ENCODE assay signal across 15 cellular contexts in genomic region chr12:104282109-104282508, GRCh38. TPM values are rescaled to one million over a fixed set of nuclear protein-coding genes. Genes with fewer than 3 reads are reported as not detected.
DNase-seq lines count a peak whose midpoint lies in the region; ATAC-seq, FAIRE-seq and TF ChIP-seq lines count a peak whose summit lies in the region.
"Had no signal": no experiment of that assay in that cellular context is flagged by ENCODE, and none has a peak within 500 bp of the region (broad histone marks: within the 10 kb centered on the region; RNA-seq: fewer than 3 reads in every experiment).

No MANE protein-coding gene starts in this region.

- H3K36me3 ChIP-seq in HCT116 (ENCODE audit: control insufficient read depth in 1 of 2, insufficient read depth in 2 of 2, low read length in 2 of 2) (no peaks in the 10 kb centered on the region), SK-N-SH (replicated peaks in 1 of 2; ENCODE audit: control insufficient read depth in 1 of 2, insufficient read depth in 2 of 2, low read length in 1 of 2) (no peaks in the 10 kb centered on the region), H1 (ENCODE audit: control insufficient read depth in 2 of 4, insufficient read depth in 4 of 4, low read length in 3 of 4) (no peaks in the 10 kb centered on the region), skeletal muscle satellite cell (ENCODE audit: insufficient read depth, low read length) (no peaks in the 10 kb centered on the region)
- H3K36me3 ChIP-seq: heart left ventricle, ovary, uterus had no signal

- peak overlapping the region; percentile 71 for H3K4me2 ChIP-seq in HCT116 (ENCODE audit: low read length)
- no peak overlapping the region for H3K4me2 ChIP-seq in SK-N-SH
- H3K4me2 ChIP-seq in H1 (ENCODE audit: insufficient read depth in 1 of 2, low read depth in 2 of 2, low read length in 2 of 2) = no peak overlapping the region
- no peak overlapping the region for H3K4me2 ChIP-seq in skeletal muscle satellite cell (ENCODE audit: low read length)

- no peak overlapping the region for H3K23ac ChIP-seq in H1 (ENCODE audit: insufficient read length)

- no peak overlapping the region for H2BK120ac ChIP-seq in H1 (replicated peaks; ENCODE audit: low read depth, low read length)

- H2AFZ ChIP-seq in HCT116 (ENCODE audit: low read depth, low read length, poor library complexity, severe bottlenecking) (peak overlapping the region; percentile 44), SK-N-SH (ENCODE audit: low read depth) (no peak overlapping the region), H1 (ENCODE audit: low read length) (0 out of 2 replicates have a peak overlapping the region, but pooled peaks have one; percentile 34)

- H2AK5ac ChIP-seq in H1 (ENCODE audit: low read depth, low read length) = no peak overlapping the region

- H3K4me3 ChIP-seq in HCT116 (replicated peaks in 1 of 2; ENCODE audit: low read depth in 1 of 2, low read length in 2 of 2) (no peak overlapping the region), SK-N-SH (ENCODE audit: low read depth in 2 of 2, low read length in 1 of 2) (no peak overlapping the region), H1 (ENCODE audit: extremely low read depth in 1 of 4, insufficient read depth in 2 of 4, low read depth in 3 of 4, low read length in 4 of 4) (no peak overlapping the region), skeletal muscle satellite cell (ENCODE audit: low read length) (no peak overlapping the region)
- H3K4me3 ChIP-seq: heart left ventricle, ovary, uterus had no signal

- RAD21 ChIA-PET in HCT116 (lab: Charles Lee; ENCODE audit: low non-redundant PET in 1 of 2, low total read pairs in 2 of 2, uncharacterized antibody in 2 of 2, unreplicated experiment in 2 of 2) = no interaction called here

- TF ChIP-seq RAD21 in HCT116 (IDR thresholded peaks at IDR 0.05; ENCODE audit: low read depth) = no peak
- no peak for TF ChIP-seq RAD21 in SK-N-SH (IDR thresholded peaks at IDR 0.05; ENCODE audit: low read length)
- TF ChIP-seq RAD21 in H1 (IDR thresholded peaks at IDR 0.05 in 1 of 2, conservative IDR thresholded peaks at IDR 0.05 in 1 of 2; ENCODE audit: low read depth in 2 of 2, low read length in 2 of 2) = no peak

- H3K56ac ChIP-seq in H1 (replicated peaks; ENCODE audit: insufficient read length, low read depth, low read length) = no peak overlapping the region

- CTCF ChIA-PET in HCT116 (lab: Charles Lee) (no interaction called here), SK-N-SH (lab: Yijun Ruan, JAX) (no interaction called here), H1 (lab: Charles Lee; ENCODE audit: partially characterized antibody) (no interaction called here)

- TF ChIP-seq CTCF in HCT116 (IDR thresholded peaks at IDR 0.05 in 2 of 3, conservative IDR thresholded peaks at IDR 0.05 in 1 of 3; ENCODE audit: borderline replicate concordance in 1 of 3, insufficient read depth in 1 of 3, low read depth in 2 of 3, low read length in 2 of 3) = no peak
- no peak for TF ChIP-seq CTCF in SK-N-SH (IDR thresholded peaks at IDR 0.05)
- TF ChIP-seq CTCF in H1 (IDR thresholded peaks at IDR 0.05; ENCODE audit: control extremely low read depth in 1 of 3, insufficient read depth in 1 of 3, low read depth in 1 of 3, low read length in 3 of 3) = no peak

- H3K9me3 ChIP-seq in HCT116 (ENCODE audit: control insufficient read depth in 1 of 2, insufficient read depth in 1 of 2, low read depth in 1 of 2, low read length in 2 of 2) = no peaks in the 10 kb centered on the region
- no peaks in the 10 kb centered on the region for H3K9me3 ChIP-seq in SK-N-SH
- H3K9me3 ChIP-seq in H1 (ENCODE audit: insufficient read depth in 2 of 2, low read depth in 1 of 2, low read length in 1 of 2) = no peaks in the 10 kb centered on the region
- H3K9me3 ChIP-seq in skeletal muscle satellite cell (replicated peaks; ENCODE audit: low read length) = no peaks in the 10 kb centered on the region
- H3K9me3 ChIP-seq: heart left ventricle, ovary, uterus had no signal

- DNase-seq in HCT116 (ENCODE audit: low read depth, low spot score) = no peak
- DNase-seq in SK-N-SH = no peak
- no peak for DNase-seq in H1 (ENCODE audit: low read depth in 1 of 2, low spot score in 2 of 2)
- DNase-seq in KG1 (lab: John Stamatoyannopoulos, UW) = no peak
- no peak for DNase-seq in caudate nucleus (lab: John Stamatoyannopoulos, UW)
- DNase-seq: activated T-cell treated with anti-CD3 and anti-CD28 coated beads for 4 hours; heart left ventricle; NCI-H1417; ovary; stimulated activated CD4-positive, alpha-beta T cell treated with anti-CD3 and anti-CD28 coated beads, Interleukin-4, amount 100 ng/mL, for 1 hour; uterus had no signal

- no peak overlapping the region for H4K91ac ChIP-seq in H1 (replicated peaks; ENCODE audit: insufficient read length, low read length)

- H3K4me1 ChIP-seq in HCT116 (ENCODE audit: control insufficient read depth in 1 of 2, insufficient read depth in 2 of 2, low read length in 2 of 2) (peaks cover 57 to 88% of the 10 kb centered on the region in 2 experiments), SK-N-SH (ENCODE audit: control insufficient read depth in 1 of 2, insufficient read depth in 2 of 2, low read depth in 1 of 2, low read length in 1 of 2) (peaks cover 9 to 24% of the 10 kb centered on the region in 2 experiments; a peak in 3 of 4 replicates), H1 (replicated peaks in 1 of 4; ENCODE audit: control insufficient read depth in 3 of 4, insufficient read depth in 4 of 4, low read length in 3 of 4) (peaks cover 0 to 10% (median 4%) of the 10 kb centered on the region in 4 experiments; a peak in 6 of 7 replicates), skeletal muscle satellite cell (ENCODE audit: control insufficient read depth, insufficient read depth, low read length) (peaks cover 50% of the 10 kb centered on the region)

- no TSS peak for BruUV-seq in HCT116 (replicated peaks; lab: Mats Ljungman, UMichigan)

- no peak for ATAC-seq in HCT116
- no peak for ATAC-seq in HG02798 (IDR thresholded peaks at IDR 0.05; ENCODE audit: poor library complexity, unreplicated experiment)
- ATAC-seq in HG03565 (IDR thresholded peaks at IDR 0.05; ENCODE audit: unreplicated experiment) = no peak
- ATAC-seq: heart left ventricle had no signal

- peaks cover 44% of the 10 kb centered on the region for H3F3A ChIP-seq in SK-N-SH (replicated peaks; ENCODE audit: insufficient read depth)

- no peak overlapping the region for H3K14ac ChIP-seq in H1 (ENCODE audit: insufficient read length)

- no peak overlapping the region for H3K4ac ChIP-seq in H1 (replicated peaks; ENCODE audit: insufficient read length, low read depth, low read length)

- H3K9me2 ChIP-seq in HCT116 (ENCODE audit: insufficient read depth) (no peaks in the 10 kb centered on the region), SK-N-SH (no peaks in the 10 kb centered on the region)

- POLR2A ChIA-PET in HCT116 (lab: Charles Lee) (interaction anchor here (0.6 kb wide), 1 partner anchor 58 kb away, joined by 3 read pairs; no protein-coding TSS in a partner anchor), SK-N-SH (lab: Yijun Ruan, JAX) (no interaction called here), H1 (lab: Charles Lee; ENCODE audit: partially characterized antibody) (no interaction called here)

- H3K79me2 ChIP-seq in HCT116 (ENCODE audit: insufficient read depth, low read length) (peaks cover 4% of the 10 kb centered on the region), SK-N-SH (ENCODE audit: insufficient read depth) (peaks cover 5% of the 10 kb centered on the region), H1 (ENCODE audit: control insufficient read depth in 1 of 2, insufficient read depth in 2 of 2, low read length in 2 of 2) (peaks cover 0 to 1% of the 10 kb centered on the region in 2 experiments; a peak in 1 of 4 replicates)

- H2BK20ac ChIP-seq in H1 (ENCODE audit: low read length) = no peak overlapping the region

- H4K20me1 ChIP-seq in HCT116 (ENCODE audit: insufficient read depth) (no peaks in the 10 kb centered on the region), SK-N-SH (ENCODE audit: insufficient read depth) (no peaks in the 10 kb centered on the region), H1 (replicated peaks in 1 of 2; ENCODE audit: control insufficient read depth in 1 of 2, insufficient read depth in 2 of 2, low read length in 2 of 2) (no peaks in the 10 kb centered on the region)

- TF ChIP-seq POLR2A in HCT116 (IDR thresholded peaks at IDR 0.05; ENCODE audit: borderline replicate concordance, extremely low read depth, insufficient read depth, insufficient read length) = no peak
- TF ChIP-seq POLR2A in H1 (IDR thresholded peaks at IDR 0.05; ENCODE audit: control extremely low read depth in 1 of 2, low read depth in 2 of 2, low read length in 2 of 2) = no peak

- intact Hi-C loops in HCT116 (cut with micrococcal nuclease) = no loop called here

- no peak overlapping the region for H4K8ac ChIP-seq in H1 (ENCODE audit: extremely low read depth, insufficient read depth, low read length)

- H4K5ac ChIP-seq in H1 (ENCODE audit: insufficient read length, low read depth, low read length) = no peak overlapping the region

- no peaks in the 10 kb centered on the region for H3K79me1 ChIP-seq in H1 (ENCODE audit: low read depth, low read length)

- TF ChIP-seq EP300 in SK-N-SH (IDR thresholded peaks at IDR 0.05; ENCODE audit: borderline replicate concordance in 1 of 2, low read depth in 1 of 2, low read length in 1 of 2) (no peak), H1 (IDR thresholded peaks at IDR 0.05; ENCODE audit: borderline replicate concordance in 1 of 2, low read depth in 2 of 2, low read length in 2 of 2) (no peak)

- H3K23me2 ChIP-seq in H1 (ENCODE audit: low read depth, low read length) = no peaks in the 10 kb centered on the region

- H3K27ac ChIP-seq in HCT116 (ENCODE audit: low read depth, low read length) = no peak overlapping the region
- H3K27ac ChIP-seq in SK-N-SH (ENCODE audit: low read depth in 2 of 2, low read length in 1 of 2) = peak overlapping the region in 1 of 2 experiments; percentile 89; a peak in 2 of 4 replicates
- no peak overlapping the region for H3K27ac ChIP-seq in H1 (ENCODE audit: low read depth, low read length)
- no peak overlapping the region for H3K27ac ChIP-seq in caudate nucleus (ENCODE audit: low read depth, low read length)
- H3K27ac ChIP-seq: heart left ventricle, ovary, uterus had no signal

- H2BK12ac ChIP-seq in H1 (ENCODE audit: low read depth, low read length) = no peak overlapping the region

- H3K27me3 ChIP-seq in HCT116 (ENCODE audit: insufficient read depth, low read length) (no peaks in the 10 kb centered on the region), SK-N-SH (ENCODE audit: insufficient read depth) (no peaks in the 10 kb centered on the region), H1 (replicated peaks in 1 of 4; ENCODE audit: control insufficient read depth in 3 of 4, extremely low read depth in 1 of 4, insufficient read depth in 3 of 4, low read length in 3 of 4) (no peaks in the 10 kb centered on the region), skeletal muscle satellite cell (ENCODE audit: control insufficient read depth, insufficient read depth, low read length) (no peaks in the 10 kb centered on the region)
- H3K27me3 ChIP-seq: heart left ventricle, ovary, uterus had no signal

- FAIRE-seq in H1 (lab: Jason Lieb, UNC) = no peak
- FAIRE-seq: islet of Langerhans had no signal

- peak overlapping the region; percentile 39 for H3K9ac ChIP-seq in HCT116 (ENCODE audit: low read length)
- H3K9ac ChIP-seq in SK-N-SH = no peak overlapping the region
- H3K9ac ChIP-seq in H1 (replicated peaks in 1 of 4; ENCODE audit: extremely low read depth in 1 of 4, low read depth in 3 of 4, low read length in 3 of 4) = no peak overlapping the region
- peak overlapping the region; percentile 1 for H3K9ac ChIP-seq in skeletal muscle satellite cell (ENCODE audit: low read depth, low read length)

- H2BK5ac ChIP-seq in H1 (ENCODE audit: low read depth, low read length) = no peak overlapping the region

- H3K18ac ChIP-seq in H1 (ENCODE audit: extremely low read depth, low read length) = no peak overlapping the region

- H2BK15ac ChIP-seq in H1 (ENCODE audit: low read length) = no peak overlapping the region

RNA-seq across cellular contexts. Expression of gene EID3, which starts 21.4 kb away (rescaled TPM):
- 3.0 TPM for total RNA-seq in HCT116 (2021; ENCODE audit: unreplicated experiment)
- polyA plus RNA-seq in HCT116 (2012) = 0.49 and 1.3 TPM in 2 replicates
- 0.75 and 0.92 TPM in 2 replicates for polyA plus RNA-seq in SK-N-SH (2012; rRNA removed)
- 0.33 and 0.43 TPM in 2 replicates for polyA plus RNA-seq in SK-N-SH (2012; cell fraction: cytosol; rRNA removed)
- polyA plus RNA-seq in SK-N-SH (2012; cell fraction: nucleus; rRNA removed) = 3.8 and 4.5 TPM in 2 replicates
- total RNA-seq in H1 (2021; fragmentation: NEBNext Ultra II Directional; extraction: Animal tissue kit (Norgen Biotek cat#: 25700)) = 2.2 and 2.8 TPM in 2 replicates
- 1.0 and 1.2 TPM in 2 replicates for polyA plus RNA-seq in H1 (2011; rRNA removed)
- 2.6 TPM for polyA plus RNA-seq in H1 (2011; cell fraction: cytosol; rRNA removed)
- 1.2 TPM for polyA plus RNA-seq in H1 (2011; cell fraction: nucleus; rRNA removed)
- polyA plus RNA-seq in H1 (2012, experiment 1 of 2) = 1.8 to 2.6 TPM (median 1.9 TPM) in 4 replicates
- polyA plus RNA-seq in H1 (2012, experiment 2 of 2) = 0.34 TPM
- polyA plus RNA-seq in H1 (2013, experiment 1 of 2) = 1.0 TPM
- polyA plus RNA-seq in H1 (2013, experiment 2 of 2) = 1.1 TPM
- polyA minus RNA-seq in H1 (2011; rRNA and poly(A)+ RNA removed) = 1.8 and 2.5 TPM in 2 replicates
- 2.3 TPM for polyA minus RNA-seq in H1 (2011; cell fraction: cytosol; rRNA and poly(A)+ RNA removed)
- polyA minus RNA-seq in H1 (2011; cell fraction: nucleus; rRNA and poly(A)+ RNA removed) = 9.2 TPM
- total RNA-seq in skeletal muscle satellite cell (2012; rRNA removed) = 4.4 and 10.1 TPM in 2 replicates

Comparison
In these comparisons a context has a peak if more than half of its experiments do, and no peak if none do; other contexts are left out.
1. H3K9ac ChIP-seq: peak in HCT116 (single experiment) and skeletal muscle satellite cell (single experiment); none in SK-N-SH (single experiment) and H1 (0 of 4).